11 cellular contexts compared by ENCODE assay signal in genomic region chr9:22105005-22105722, GRCh38.
DNase-seq lines count a peak whose midpoint lies in the region; ATAC-seq, FAIRE-seq and TF ChIP-seq lines count a peak whose summit lies in the region.
"Had no signal": no experiment of that assay in that cellular context is flagged by ENCODE, and none has a peak within 500 bp of the region (broad histone marks: within the 10 kb centered on the region; RNA-seq: fewer than 3 reads in every experiment).

No MANE protein-coding gene starts in this region.

- peaks cover 15 to 43% (median 22%) of the 10 kb centered on the region in 4 donors for H3K4me1 Mint-ChIP-seq in CD4-positive, CD25-positive, alpha-beta regulatory T cell

- ATAC-seq in CD4-positive, CD25-positive, alpha-beta regulatory T cell (ENCODE audit: low read depth in 2 of 2), result peak; percentile 60 to 64
- ATAC-seq in HG02938 (IDR thresholded peaks at IDR 0.05; ENCODE audit: unreplicated experiment), result peak; percentile 99

- H3K4me3 Mint-ChIP-seq in CD4-positive, CD25-positive, alpha-beta regulatory T cell, result peak overlapping the region in 2 of 4 donors; percentile 7 to 16

- H3K4me3 ChIP-seq in CD4-positive, CD25-positive, alpha-beta regulatory T cell (ENCODE audit: low read depth, low read length), result no peak overlapping the region
- no peak overlapping the region for H3K4me3 ChIP-seq in hepatocyte
- H3K4me3 ChIP-seq in foreskin fibroblast (ENCODE audit: low read depth in 1 of 2, low read length in 2 of 2), result no peak overlapping the region
- H3K4me3 ChIP-seq: BLaER1 treated with 17β-estradiol and CSF1 and Interleukin-3, amounts not matched to agents 10 nM and 100 nM; right atrium auricular region had no signal

- H3K36me3 Mint-ChIP-seq in CD4-positive, CD25-positive, alpha-beta regulatory T cell, result peaks cover 4% of the 10 kb centered on the region

- H3K27me3 Mint-ChIP-seq in CD4-positive, CD25-positive, alpha-beta regulatory T cell, result no peaks in the 10 kb centered on the region

- H3K4me2 ChIP-seq in hepatocyte, result no peak overlapping the region
- H3K4me2 ChIP-seq: BLaER1 treated with 17β-estradiol and CSF1 and Interleukin-3, amounts not matched to agents 10 nM and 100 nM had no signal

- FAIRE-seq in GM19239 (lab: Jason Lieb, UNC), result peak; percentile 91
- no peak for FAIRE-seq in GM12892 (lab: Jason Lieb, UNC)

- peak in 1 of 3 donors; percentile 79 for DNase-seq in CD4-positive, CD25-positive, alpha-beta regulatory T cell
- no peak for DNase-seq in GM19239 (ENCODE audit: insufficient read length, low spot score)
- peak; percentile 65 for DNase-seq in RPMI8226
- no peak for DNase-seq in hepatocyte (ENCODE audit: low spot score)
- DNase-seq in GM12892 (ENCODE audit: insufficient read length), result no peak
- no peak for DNase-seq in foreskin fibroblast
- no peak for DNase-seq in NCI-H2171 treated with DMSO at 0.1 percent for 48 hours (lab: John Stamatoyannopoulos, UW)
- DNase-seq: H7 had no signal

- H4K20me1 ChIP-seq in hepatocyte (ENCODE audit: insufficient read depth, poor library complexity, severe bottlenecking), result no peaks in the 10 kb centered on the region
- H4K20me1 ChIP-seq: BLaER1 treated with 17β-estradiol and CSF1 and Interleukin-3, amounts not matched to agents 10 nM and 100 nM had no signal

- TF ChIP-seq CTCF in hepatocyte (IDR thresholded peaks at IDR 0.05; ENCODE audit: poor library complexity) (no peak), foreskin fibroblast (IDR thresholded peaks at IDR 0.05; ENCODE audit: low read depth, low read length) (no peak)

- H3K4me1 ChIP-seq in CD4-positive, CD25-positive, alpha-beta regulatory T cell (ENCODE audit: control insufficient read depth, insufficient read depth, low read length, poor library complexity, severe bottlenecking), result peaks cover 8% of the 10 kb centered on the region
- H3K4me1 ChIP-seq in hepatocyte (ENCODE audit: insufficient read depth), result peaks cover 4% of the 10 kb centered on the region

- TF ChIP-seq POLR2A in GM12892 (IDR thresholded peaks at IDR 0.05; ENCODE audit: low read depth, low read length), result no peak

- H3K79me2 ChIP-seq in hepatocyte, result no peaks in the 10 kb centered on the region

- H3K9me3 Mint-ChIP-seq in CD4-positive, CD25-positive, alpha-beta regulatory T cell, result no peaks in the 10 kb centered on the region

- whole genome bisulfite sequencing in hepatocyte (ENCODE audit: low lambda C conversion rate, missing lambda C conversion rate), result 96% methylated on average over 4 of the region's 4 CpGs

- no peaks in the 10 kb centered on the region for H3K36me3 ChIP-seq in CD4-positive, CD25-positive, alpha-beta regulatory T cell (ENCODE audit: control insufficient read depth, insufficient read depth, low read length)
- no peaks in the 10 kb centered on the region for H3K36me3 ChIP-seq in hepatocyte (replicated peaks; ENCODE audit: insufficient read depth, low read depth)
- H3K36me3 ChIP-seq: BLaER1 treated with 17β-estradiol and CSF1 and Interleukin-3, amounts not matched to agents 10 nM and 100 nM; right atrium auricular region had no signal

- no peaks in the 10 kb centered on the region for H3K9me2 ChIP-seq in hepatocyte (replicated peaks; ENCODE audit: insufficient read depth)

- peak overlapping the region in 2 of 3 donors; percentile 10 to 15 for H3K27ac Mint-ChIP-seq in CD4-positive, CD25-positive, alpha-beta regulatory T cell

- H3K9me3 ChIP-seq in CD4-positive, CD25-positive, alpha-beta regulatory T cell (ENCODE audit: control insufficient read depth in 2 of 2, low read length in 2 of 2), result no peaks in the 10 kb centered on the region
- no peaks in the 10 kb centered on the region for H3K9me3 ChIP-seq in hepatocyte (ENCODE audit: low read depth)
- H3K9me3 ChIP-seq: BLaER1 treated with 17β-estradiol and CSF1 and Interleukin-3, amounts not matched to agents 10 nM and 100 nM; right atrium auricular region had no signal

- H3K27me3 ChIP-seq in CD4-positive, CD25-positive, alpha-beta regulatory T cell (ENCODE audit: control insufficient read depth, insufficient read depth, low read length), result peaks cover 2% of the 10 kb centered on the region
- H3K27me3 ChIP-seq in hepatocyte, result no peaks in the 10 kb centered on the region
- H3K27me3 ChIP-seq: BLaER1 treated with 17β-estradiol and CSF1 and Interleukin-3, amounts not matched to agents 10 nM and 100 nM; right atrium auricular region had no signal

- no peak overlapping the region for H3K27ac ChIP-seq in CD4-positive, CD25-positive, alpha-beta regulatory T cell (ENCODE audit: insufficient read depth, low read length, poor library complexity, severe bottlenecking)
- H3K27ac ChIP-seq in hepatocyte, result no peak overlapping the region
- H3K27ac ChIP-seq: BLaER1 treated with 17β-estradiol and CSF1 and Interleukin-3, amounts not matched to agents 10 nM and 100 nM; right atrium auricular region had no signal

- no peak overlapping the region for H2AFZ ChIP-seq in hepatocyte
